ENCODE assay signal across 15 cellular contexts in the genomic region with DNA sequence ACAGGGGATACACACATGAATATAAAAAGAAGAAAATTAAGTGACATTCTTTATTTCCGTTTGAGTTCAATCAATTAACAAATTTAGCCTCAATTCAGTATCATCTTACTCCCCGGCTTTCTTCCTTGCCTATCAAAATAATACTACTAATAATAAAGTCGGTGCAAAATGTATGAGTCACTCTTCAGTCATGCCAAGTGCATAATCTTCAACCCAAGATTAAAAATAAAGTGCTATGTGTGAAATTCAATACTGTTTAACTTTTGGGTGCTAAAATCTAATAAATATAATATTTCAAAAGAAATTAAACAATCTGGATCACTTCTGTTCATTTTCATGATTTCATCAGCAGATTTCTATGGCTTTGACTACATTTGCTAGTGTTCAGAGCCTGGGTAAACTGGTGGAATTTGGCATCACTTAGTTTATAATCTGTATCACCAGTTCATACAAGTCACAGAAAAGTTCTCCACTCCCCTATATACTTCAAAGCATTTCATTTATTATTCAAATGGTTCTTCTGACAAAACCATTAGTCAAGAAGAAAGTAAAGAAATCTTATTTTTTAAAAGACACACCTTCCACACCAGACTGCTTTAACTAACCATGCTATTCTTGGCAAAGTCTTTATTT.
A peak's percentile ranks its signal among the peaks of the same experiment; 100 is the strongest.
DNase-seq lines count a peak whose midpoint lies in the region; ATAC-seq and TF ChIP-seq lines count a peak whose summit lies in the region.
"Had no signal": no experiment of that assay in that cellular context is flagged by ENCODE, and none has a peak within 500 bp of the region (broad histone marks: within the 10 kb centered on the region; RNA-seq: fewer than 3 reads in every experiment).

No MANE protein-coding gene starts in this region.

- ATAC-seq in psoas muscle: peak in 3 of 4 donors; percentile 64 to 82 (median 78)
- ATAC-seq in HG03378 (IDR thresholded peaks at IDR 0.05; ENCODE audit: unreplicated experiment): no peak

- peaks cover 4 to 6% of the 10 kb centered on the region in 2 experiments for H3K36me3 ChIP-seq in SK-N-SH (replicated peaks in 1 of 2; ENCODE audit: control insufficient read depth in 1 of 2, insufficient read depth in 2 of 2, low read length in 1 of 2)
- no peaks in the 10 kb centered on the region for H3K36me3 ChIP-seq in psoas muscle (ENCODE audit: insufficient read depth in 1 of 2, low read depth in 1 of 2)
- H3K36me3 ChIP-seq in smooth muscle cell (ENCODE audit: low read depth): no peaks in the 10 kb centered on the region
- H3K36me3 ChIP-seq: neutrophil had no signal

- H3K27ac ChIP-seq in SK-N-SH (ENCODE audit: low read depth in 2 of 2, low read length in 1 of 2) (peak overlapping the region; percentile 8 to 22; a peak in 2 of 4 replicates), psoas muscle (peak overlapping the region; percentile 42), smooth muscle cell (ENCODE audit: low read depth) (no peak overlapping the region)
- H3K27ac ChIP-seq: neutrophil, spleen, stomach had no signal

- POLR2A ChIA-PET in SK-N-SH (lab: Yijun Ruan, JAX): no interaction called here

- no peak overlapping the region for H2AFZ ChIP-seq in SK-N-SH (ENCODE audit: low read depth)
- no peak overlapping the region for H2AFZ ChIP-seq in smooth muscle cell (ENCODE audit: low read depth)

- H3K4me2 ChIP-seq in SK-N-SH (no peak overlapping the region), smooth muscle cell (no peak overlapping the region)

- H3K79me2 ChIP-seq in SK-N-SH (ENCODE audit: insufficient read depth) (no peaks in the 10 kb centered on the region), smooth muscle cell (ENCODE audit: low read depth) (no peaks in the 10 kb centered on the region)

- no peaks in the 10 kb centered on the region for H3K9me2 ChIP-seq in SK-N-SH

- TF ChIP-seq EP300 in SK-N-SH (IDR thresholded peaks at IDR 0.05; ENCODE audit: borderline replicate concordance in 1 of 2, low read depth in 1 of 2, low read length in 1 of 2): peak in 1 of 2 experiments; percentile 46; a peak in 2 of 4 replicates

- CTCF ChIA-PET in SK-N-SH (lab: Yijun Ruan, JAX): no interaction called here

- peaks cover 4% of the 10 kb centered on the region for H3F3A ChIP-seq in SK-N-SH (replicated peaks; ENCODE audit: insufficient read depth)
- no peaks in the 10 kb centered on the region for H3F3A ChIP-seq in smooth muscle cell (ENCODE audit: low read depth)

- peak; percentile 50 for DNase-seq in ELR (ENCODE audit: low read depth)
- DNase-seq in SK-N-SH: no peak
- DNase-seq in fibroblast of the aortic adventitia (ENCODE audit: low read depth): peak; percentile 62
- no peak for DNase-seq in psoas muscle
- no peak for DNase-seq in NCI-H748 treated with DMSO at 0.1 percent for 48 hours (lab: John Stamatoyannopoulos, UW)
- DNase-seq in NCI-H774 (lab: John Stamatoyannopoulos, UW): no peak
- no peak for DNase-seq in smooth muscle cell (lab: John Stamatoyannopoulos, UW; ENCODE audit: unreplicated experiment)
- DNase-seq: activated CD4-positive, alpha-beta T cell treated with anti-CD3 and anti-CD28 coated beads for 1 hour; NCI-H1105 treated with DMSO at 0.1 percent for 48 hours; NCI-H2227 treated with DMSO at 0.1 percent for 48 hours; spleen; stomach; SW 1271 had no signal

- no peak overlapping the region for H3K4me3 ChIP-seq in SK-N-SH (ENCODE audit: low read depth in 2 of 2, low read length in 1 of 2)
- H3K4me3 ChIP-seq in fibroblast of the aortic adventitia (ENCODE audit: low read depth, low read length): no peak overlapping the region
- no peak overlapping the region for H3K4me3 ChIP-seq in psoas muscle
- H3K4me3 ChIP-seq in smooth muscle cell: no peak overlapping the region
- H3K4me3 ChIP-seq: spleen, stomach had no signal

- H3K27me3 ChIP-seq in SK-N-SH (ENCODE audit: insufficient read depth) (no peaks in the 10 kb centered on the region), psoas muscle (ENCODE audit: insufficient read depth in 3 of 3, low read length in 2 of 3) (no peaks in the 10 kb centered on the region), smooth muscle cell (ENCODE audit: low read depth) (no peaks in the 10 kb centered on the region)
- H3K27me3 ChIP-seq: neutrophil, spleen, stomach had no signal

- H3K9ac ChIP-seq in SK-N-SH: no peak overlapping the region
- no peak overlapping the region for H3K9ac ChIP-seq in smooth muscle cell (ENCODE audit: low read depth)

- no peak for TF ChIP-seq RAD21 in SK-N-SH (IDR thresholded peaks at IDR 0.05; ENCODE audit: low read length)

- WGBS in SK-N-SH (ENCODE audit: low lambda C conversion rate): 12% methylated on average over 3 of the region's 3 CpGs
- WGBS in psoas muscle, 3 donors: 7 to 15% (median 11%) methylated on average over 3 of the region's 3 CpGs
- 71% methylated on average over 3 of the region's 3 CpGs for WGBS in smooth muscle cell (ENCODE audit: low lambda C conversion rate)

- H3K9me3 ChIP-seq in SK-N-SH (no peaks in the 10 kb centered on the region), psoas muscle (no peaks in the 10 kb centered on the region), smooth muscle cell (replicated peaks; ENCODE audit: low read depth) (no peaks in the 10 kb centered on the region)
- H3K9me3 ChIP-seq: neutrophil, spleen, stomach had no signal

- intact Hi-C loops in psoas muscle (cut with DNase I): no loop called here

- TF ChIP-seq CTCF in SK-N-SH (IDR thresholded peaks at IDR 0.05) (no peak), fibroblast of the aortic adventitia (IDR thresholded peaks at IDR 0.05; ENCODE audit: insufficient read depth, low read length) (no peak), psoas muscle (IDR thresholded peaks at IDR 0.05) (no peak), smooth muscle cell (IDR thresholded peaks at IDR 0.05; ENCODE audit: borderline replicate concordance, insufficient read depth, poor library complexity, severe bottlenecking) (no peak)

- no peaks in the 10 kb centered on the region for H4K20me1 ChIP-seq in SK-N-SH (ENCODE audit: insufficient read depth)
- H4K20me1 ChIP-seq in smooth muscle cell (ENCODE audit: low read depth): no peaks in the 10 kb centered on the region

- H3K4me1 ChIP-seq in SK-N-SH (ENCODE audit: control insufficient read depth in 1 of 2, insufficient read depth in 2 of 2, low read depth in 1 of 2, low read length in 1 of 2): peaks cover 24 to 36% of the 10 kb centered on the region in 2 experiments
- H3K4me1 ChIP-seq in psoas muscle: peaks cover 42% of the 10 kb centered on the region
- H3K4me1 ChIP-seq in smooth muscle cell (ENCODE audit: low read depth): no peaks in the 10 kb centered on the region

TF ChIP-seq in SK-N-SH, 30 proteins besides CTCF, POLR2A, EP300 and RAD21 (continues in another document):
- TF ChIP-seq, protein P1, sequence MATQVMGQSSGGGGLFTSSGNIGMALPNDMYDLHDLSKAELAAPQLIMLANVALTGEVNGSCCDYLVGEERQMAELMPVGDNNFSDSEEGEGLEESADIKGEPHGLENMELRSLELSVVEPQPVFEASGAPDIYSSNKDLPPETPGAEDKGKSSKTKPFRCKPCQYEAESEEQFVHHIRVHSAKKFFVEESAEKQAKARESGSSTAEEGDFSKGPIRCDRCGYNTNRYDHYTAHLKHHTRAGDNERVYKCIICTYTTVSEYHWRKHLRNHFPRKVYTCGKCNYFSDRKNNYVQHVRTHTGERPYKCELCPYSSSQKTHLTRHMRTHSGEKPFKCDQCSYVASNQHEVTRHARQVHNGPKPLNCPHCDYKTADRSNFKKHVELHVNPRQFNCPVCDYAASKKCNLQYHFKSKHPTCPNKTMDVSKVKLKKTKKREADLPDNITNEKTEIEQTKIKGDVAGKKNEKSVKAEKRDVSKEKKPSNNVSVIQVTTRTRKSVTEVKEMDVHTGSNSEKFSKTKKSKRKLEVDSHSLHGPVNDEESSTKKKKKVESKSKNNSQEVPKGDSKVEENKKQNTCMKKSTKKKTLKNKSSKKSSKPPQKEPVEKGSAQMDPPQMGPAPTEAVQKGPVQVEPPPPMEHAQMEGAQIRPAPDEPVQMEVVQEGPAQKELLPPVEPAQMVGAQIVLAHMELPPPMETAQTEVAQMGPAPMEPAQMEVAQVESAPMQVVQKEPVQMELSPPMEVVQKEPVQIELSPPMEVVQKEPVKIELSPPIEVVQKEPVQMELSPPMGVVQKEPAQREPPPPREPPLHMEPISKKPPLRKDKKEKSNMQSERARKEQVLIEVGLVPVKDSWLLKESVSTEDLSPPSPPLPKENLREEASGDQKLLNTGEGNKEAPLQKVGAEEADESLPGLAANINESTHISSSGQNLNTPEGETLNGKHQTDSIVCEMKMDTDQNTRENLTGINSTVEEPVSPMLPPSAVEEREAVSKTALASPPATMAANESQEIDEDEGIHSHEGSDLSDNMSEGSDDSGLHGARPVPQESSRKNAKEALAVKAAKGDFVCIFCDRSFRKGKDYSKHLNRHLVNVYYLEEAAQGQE (IDR thresholded peaks at IDR 0.05; ENCODE audit: low read depth, low read length): no peak
- TF ChIP-seq TEAD4 (IDR thresholded peaks at IDR 0.05; ENCODE audit: borderline replicate concordance, insufficient read depth) (no peak), RXRA (IDR thresholded peaks at IDR 0.05; ENCODE audit: borderline replicate concordance, low read depth) (no peak), FOXM1 (IDR thresholded peaks at IDR 0.05; ENCODE audit: low read depth) (no peak), TCF12 (IDR thresholded peaks at IDR 0.05) (peak; percentile 41; the same call in 1 of the 2 replicates), SIN3A (IDR thresholded peaks at IDR 0.05; ENCODE audit: borderline replicate concordance, low read depth, low read length) (no peak), TAF1 (IDR thresholded peaks at IDR 0.05; ENCODE audit: borderline replicate concordance, low read depth, low read length) (no peak)
- TF ChIP-seq, protein P2, sequence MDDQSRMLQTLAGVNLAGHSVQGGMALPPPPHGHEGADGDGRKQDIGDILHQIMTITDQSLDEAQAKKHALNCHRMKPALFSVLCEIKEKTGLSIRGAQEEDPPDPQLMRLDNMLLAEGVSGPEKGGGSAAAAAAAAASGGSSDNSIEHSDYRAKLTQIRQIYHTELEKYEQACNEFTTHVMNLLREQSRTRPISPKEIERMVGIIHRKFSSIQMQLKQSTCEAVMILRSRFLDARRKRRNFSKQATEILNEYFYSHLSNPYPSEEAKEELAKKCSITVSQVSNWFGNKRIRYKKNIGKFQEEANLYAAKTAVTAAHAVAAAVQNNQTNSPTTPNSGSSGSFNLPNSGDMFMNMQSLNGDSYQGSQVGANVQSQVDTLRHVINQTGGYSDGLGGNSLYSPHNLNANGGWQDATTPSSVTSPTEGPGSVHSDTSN (IDR thresholded peaks at IDR 0.05): peak; percentile 51; the same call in 1 of the 2 replicates

Comparison
In these comparisons a context has a peak if more than half of its experiments do, and no peak if none do; other contexts are left out.
1. DNase-seq: peak in ELR (single experiment) and fibroblast of the aortic adventitia (single experiment); none in SK-N-SH (single experiment), psoas muscle (0 of 2), NCI-H748 treated with DMSO at 0.1 percent for 48 hours (single experiment), NCI-H774 (single experiment) and smooth muscle cell (single experiment).